Comparison of ENCODE assay signal across 10 cellular contexts in genomic region chr1:214658785-214659184, GRCh38. TPM values are rescaled to one million over a fixed set of nuclear protein-coding genes. Genes with fewer than 3 reads are reported as not detected.
DNase-seq lines count a peak whose midpoint lies in the region; TF ChIP-seq lines count a peak whose summit lies in the region.
"Had no signal": no experiment of that assay in that cellular context is flagged by ENCODE, and none has a peak within 500 bp of the region (broad histone marks: within the 10 kb centered on the region; RNA-seq: fewer than 3 reads in every experiment).

No MANE protein-coding gene starts in this region.

- H3K4me3 ChIP-seq in AG09309 (ENCODE audit: control insufficient read depth, low read depth, low read length) (no peak overlapping the region), HFF-Myc (replicated peaks; ENCODE audit: low read depth, low read length) (no peak overlapping the region), astrocyte of the cerebellum (ENCODE audit: low read depth, low read length) (no peak overlapping the region), uterus (no peak overlapping the region), ascending aorta (no peak overlapping the region)

- no peak for TF ChIP-seq POLR2A in uterus (IDR thresholded peaks at IDR 0.05)

- in situ Hi-C loops in astrocyte of the cerebellum (cut with HindIII; ENCODE audit: low sequenced_read_pairs), result no loop called here

- H3K4me1 ChIP-seq in uterus, result no peaks in the 10 kb centered on the region
- no peaks in the 10 kb centered on the region for H3K4me1 ChIP-seq in ascending aorta

- TF ChIP-seq CTCF in AG09309 (IDR thresholded peaks at IDR 0.05; ENCODE audit: control insufficient read depth, insufficient read depth, low read depth, low read length, missing control alignments), result peak; percentile 57
- peak; percentile 32 for TF ChIP-seq CTCF in HFF-Myc (IDR thresholded peaks at IDR 0.05; ENCODE audit: low read depth, low read length, missing control alignments)
- TF ChIP-seq CTCF in astrocyte of the cerebellum (IDR thresholded peaks at IDR 0.05; ENCODE audit: low read depth, low read length, missing control alignments), result peak; percentile 66
- no peak for TF ChIP-seq CTCF in uterus (IDR thresholded peaks at IDR 0.05)
- no peak for TF ChIP-seq CTCF in ascending aorta (IDR thresholded peaks at IDR 0.05)

- intact Hi-C loops in uterus (cut with DNase I; ENCODE audit: low total_unique reads), result no loop called here
- intact Hi-C loops in ascending aorta (cut with DNase I), result no loop called here

- no peaks in the 10 kb centered on the region for H3K36me3 ChIP-seq in uterus
- no peaks in the 10 kb centered on the region for H3K36me3 ChIP-seq in ascending aorta

- no peaks in the 10 kb centered on the region for H3K9me3 ChIP-seq in uterus
- H3K9me3 ChIP-seq in ascending aorta, result no peaks in the 10 kb centered on the region

- H3K27me3 ChIP-seq in uterus, result no peaks in the 10 kb centered on the region
- H3K27me3 ChIP-seq in ascending aorta, result no peaks in the 10 kb centered on the region

- H3K27ac ChIP-seq in uterus (no peak overlapping the region), ascending aorta (no peak overlapping the region)

- DNase-seq in AG09309 (ENCODE audit: low read depth), result no peak
- DNase-seq in HFF-Myc (ENCODE audit: extremely low read depth, low read depth), result no peak
- no peak for DNase-seq in astrocyte of the cerebellum (ENCODE audit: low read depth)
- DNase-seq in kidney glomerular epithelial cell (lab: John Stamatoyannopoulos, UW), result peak; percentile 44
- no peak for DNase-seq in cortex of kidney (lab: John Stamatoyannopoulos, UW)
- no peak for DNase-seq in activated CD4-positive, CD25-positive, alpha-beta regulatory T cell (lab: John Stamatoyannopoulos, UW)
- DNase-seq in uterus, result no peak
- no peak for DNase-seq in ascending aorta (ENCODE audit: low spot score in 2 of 2)
- DNase-seq: activated CD4-positive, alpha-beta T cell treated with anti-CD3 and anti-CD28 coated beads for 1 hour; NCI-H1048 had no signal

RNA-seq across cellular contexts. Expression of gene CENPF, which starts 55.8 kb away (rescaled TPM):
- total RNA-seq in uterus, result 10 to 100 TPM in 2 of 4 donors, under 1 TPM in 2; under 0.01 to 41.2 (median 5.7) TPM
- 0.53 TPM for total RNA-seq in ascending aorta

Comparison
In these comparisons a context has a peak if more than half of its experiments do, and no peak if none do; other contexts are left out.
1. CTCF ChIP-seq: peak in AG09309 (single experiment), HFF-Myc (single experiment) and astrocyte of the cerebellum (single experiment); none in uterus (0 of 4) and ascending aorta (0 of 3).